ENCODE assay signal across 4 cellular contexts in genomic region chr13:74647991-74648390, GRCh38.
"Had no signal": no experiment of that assay in that cellular context is flagged by ENCODE, and none has a peak within 500 bp of the region (broad histone marks: within the 10 kb centered on the region; RNA-seq: fewer than 3 reads in every experiment).

No MANE protein-coding gene starts in this region.

- DNase-seq: GM23248, H9, HCEC 1CT, IMR-90 had no signal
